8 cellular contexts compared by ENCODE assay signal in genomic region chr12:11827096-11827841, GRCh38.
DNase-seq lines count a peak whose midpoint lies in the region; TF ChIP-seq lines count a peak whose summit lies in the region.

No MANE protein-coding gene starts in this region.

- no peak overlapping the region for H3K4ac ChIP-seq in neuronal stem cell (ENCODE audit: low read length)

- no peak overlapping the region for H4K8ac ChIP-seq in neuronal stem cell (ENCODE audit: low read depth, low read length)

- H3K14ac ChIP-seq in neuronal stem cell (ENCODE audit: low read length) = no peak overlapping the region

- peak overlapping the region; percentile 89 for H3K9ac ChIP-seq in OCI-LY3 (ENCODE audit: low read length)
- H3K9ac ChIP-seq in neuronal stem cell (ENCODE audit: low read depth, low read length, poor library complexity) = no peak overlapping the region

- no peak overlapping the region for H3K23ac ChIP-seq in neuronal stem cell (ENCODE audit: low read depth, low read length, poor library complexity)

- H2BK5ac ChIP-seq in neuronal stem cell (ENCODE audit: low read length) = no peak overlapping the region

- no CpG with 5 or more reads among the region's 16 CpGs for WGBS in neuronal stem cell (ENCODE audit: extremely low coverage in 2 of 2, insufficient read length in 2 of 2, insufficient replicate concordance in 1 of 2), 2 donors

- peaks cover 28% of the 10 kb centered on the region for H3K4me1 Mint-ChIP-seq in osteocyte (ENCODE audit: unreplicated experiment)

- no peaks in the 10 kb centered on the region for H3K9me3 Mint-ChIP-seq in osteocyte (ENCODE audit: unreplicated experiment)

- H3K4me1 ChIP-seq in OCI-LY3 (ENCODE audit: low read length) (peaks cover 100% of the 10 kb centered on the region), neuronal stem cell (ENCODE audit: control insufficient read depth in 2 of 2, insufficient read depth in 1 of 2, low read depth in 1 of 2, low read length in 2 of 2) (peaks cover 32 to 45% of the 10 kb centered on the region in 2 donors)

- H3K4me3 Mint-ChIP-seq in osteocyte (ENCODE audit: unreplicated experiment) = no peak overlapping the region

- no peak for TF ChIP-seq CTCF in AG10803 (conservative IDR thresholded peaks at IDR 0.05; ENCODE audit: low read length)
- TF ChIP-seq CTCF in OCI-LY3 (IDR thresholded peaks at IDR 0.05; ENCODE audit: low read depth, low read length) = no peak
- no peak for TF ChIP-seq CTCF in fibroblast of villous mesenchyme (IDR thresholded peaks at IDR 0.05; ENCODE audit: insufficient read depth, low read depth, low read length)
- TF ChIP-seq CTCF in osteocyte (IDR thresholded peaks at IDR 0.05) = no peak

- no peaks in the 10 kb centered on the region for H3K79me1 ChIP-seq in neuronal stem cell (ENCODE audit: low read depth, low read length)

- H3K27me3 ChIP-seq in OCI-LY3 (ENCODE audit: low read depth, low read length) = no peaks in the 10 kb centered on the region
- H3K27me3 ChIP-seq in neuronal stem cell (ENCODE audit: control insufficient read depth in 3 of 3, insufficient read depth in 3 of 3, low read depth in 1 of 3, low read length in 3 of 3) = no peaks in the 10 kb centered on the region

- no peak overlapping the region for H3K27ac Mint-ChIP-seq in osteocyte (ENCODE audit: unreplicated experiment)

- H3K4me3 ChIP-seq in AG10803 (ENCODE audit: low read length) (peak overlapping the region; percentile 10), OCI-LY3 (ENCODE audit: low read length) (peak overlapping the region; percentile 10), fibroblast of villous mesenchyme (ENCODE audit: low read depth, low read length) (no peak overlapping the region), neuronal stem cell (ENCODE audit: low read length in 2 of 2) (peak overlapping the region in 1 of 2 donors; percentile 11)

- H3K27me3 Mint-ChIP-seq in osteocyte (ENCODE audit: unreplicated experiment) = no peaks in the 10 kb centered on the region

- peak overlapping the region; percentile 91 for H3K4me2 ChIP-seq in OCI-LY3 (ENCODE audit: low read length)
- H3K4me2 ChIP-seq in neuronal stem cell (ENCODE audit: insufficient read depth, low read length, poor library complexity, severe bottlenecking) = peak overlapping the region; percentile 39

- H3K18ac ChIP-seq in neuronal stem cell (ENCODE audit: low read length) = peak overlapping the region; percentile 20

- peaks cover 6% of the 10 kb centered on the region for H3K36me3 Mint-ChIP-seq in osteocyte (ENCODE audit: unreplicated experiment)

- DNase-seq in AG10803 (ENCODE audit: low read depth) (peak; percentile 40), fibroblast of villous mesenchyme (ENCODE audit: low read depth) (peak; percentile 64), neuronal stem cell (ENCODE audit: low spot score) (peak; percentile 52), OCI-M2 (lab: John Stamatoyannopoulos, UW; ENCODE audit: unreplicated experiment) (no peak), inferior parietal cortex (ENCODE audit: extremely low spot score) (no peak), NCI-H526 treated with DMSO at 0.1 percent for 48 hours (lab: John Stamatoyannopoulos, UW) (no peak), osteocyte (ENCODE audit: extremely low spot score, unreplicated experiment) (no peak)

- H2BK120ac ChIP-seq in neuronal stem cell (ENCODE audit: low read depth, low read length) = no peak overlapping the region

- H2BK12ac ChIP-seq in neuronal stem cell (ENCODE audit: low read length) = peak overlapping the region; percentile 14

- H3K36me3 ChIP-seq in OCI-LY3 (replicated peaks; ENCODE audit: low read depth, low read length) = no peaks in the 10 kb centered on the region
- H3K36me3 ChIP-seq in neuronal stem cell (replicated peaks in 1 of 2; ENCODE audit: control insufficient read depth in 2 of 2, insufficient read depth in 2 of 2, low read length in 2 of 2) = no peaks in the 10 kb centered on the region

- no peak overlapping the region for H2AK5ac ChIP-seq in neuronal stem cell (ENCODE audit: low read depth, low read length)

- H2AFZ ChIP-seq in OCI-LY3 (ENCODE audit: low read depth, low read length) = no peak overlapping the region
- H2AFZ ChIP-seq in neuronal stem cell (ENCODE audit: low read length) = peak overlapping the region; percentile 66

- H3K9me3 ChIP-seq in OCI-LY3 (ENCODE audit: insufficient read depth, low read length) (no peaks in the 10 kb centered on the region), neuronal stem cell (replicated peaks in 1 of 2; ENCODE audit: control insufficient read depth in 2 of 2, insufficient read depth in 1 of 2, low read depth in 1 of 2, low read length in 2 of 2) (no peaks in the 10 kb centered on the region)

- H3K27ac ChIP-seq in OCI-LY3 (ENCODE audit: low read length) (peak overlapping the region; percentile 97), neuronal stem cell (replicated peaks; ENCODE audit: low read length) (peak overlapping the region; percentile 85)

- peaks cover 80% of the 10 kb centered on the region for H3K79me2 ChIP-seq in OCI-LY3 (ENCODE audit: low read length)

- H2BK15ac ChIP-seq in neuronal stem cell (ENCODE audit: low read length) = no peak overlapping the region

- H4K91ac ChIP-seq in neuronal stem cell (ENCODE audit: low read depth, low read length, poor library complexity) = no peak overlapping the region

- no peaks in the 10 kb centered on the region for H4K20me1 ChIP-seq in OCI-LY3 (ENCODE audit: insufficient read depth, low read length)

Comparison
In these comparisons a context has a peak if more than half of its experiments do, and no peak if none do; other contexts are left out.
1. DNase-seq: peak in AG10803 (single experiment), fibroblast of villous mesenchyme (single experiment) and neuronal stem cell (single experiment); none in OCI-M2 (single experiment), inferior parietal cortex (single experiment), NCI-H526 treated with DMSO at 0.1 percent for 48 hours (single experiment) and osteocyte (single experiment).